In the genomic region with DNA sequence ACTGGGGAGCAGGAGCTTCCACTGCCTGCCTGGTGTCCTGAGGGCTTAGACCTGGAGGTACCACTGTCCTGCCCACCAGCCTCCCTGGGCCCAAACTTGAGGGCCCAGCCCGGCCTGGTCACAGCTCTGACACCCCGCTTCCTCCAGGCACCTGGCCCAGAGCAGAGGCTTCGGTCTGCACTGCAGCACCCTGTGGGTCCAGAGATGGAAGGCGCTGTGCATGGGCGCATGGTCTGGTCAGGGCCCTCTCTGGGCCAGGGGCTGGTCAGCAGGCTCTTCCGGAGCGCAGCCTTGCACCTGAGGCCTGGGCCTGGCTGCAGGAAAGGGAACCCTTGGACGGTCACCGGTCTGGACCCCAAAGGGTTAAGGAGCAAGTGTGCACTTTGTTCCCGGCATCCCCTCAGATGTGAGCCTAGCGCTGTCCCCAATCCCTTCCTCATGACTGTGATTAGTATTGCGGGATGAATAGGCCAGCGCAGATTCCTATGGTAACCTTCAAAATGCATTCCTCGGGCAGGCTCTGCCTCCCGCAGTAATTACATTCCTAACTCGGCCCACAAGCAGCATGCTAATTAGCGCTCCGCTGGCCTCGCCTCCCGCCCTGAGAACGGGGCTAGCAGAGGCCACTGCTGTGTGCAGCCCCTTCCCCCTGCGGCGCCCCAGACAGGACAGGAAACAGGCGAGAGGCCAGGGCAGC, we compare ENCODE assay signal across 15 cellular contexts. TPM values are rescaled to one million over a fixed set of nuclear protein-coding genes. Genes with fewer than 3 reads are reported as not detected.
DNase-seq lines count a peak whose midpoint lies in the region; ATAC-seq, FAIRE-seq and TF ChIP-seq lines count a peak whose summit lies in the region.
"Had no signal": no experiment of that assay in that cellular context is flagged by ENCODE, and none has a peak within 500 bp of the region (broad histone marks: within the 10 kb centered on the region; RNA-seq: fewer than 3 reads in every experiment).

No MANE protein-coding gene starts in this region.

- H3K23ac ChIP-seq in mesenchymal stem cell (ENCODE audit: low read length in 2 of 2) = no peak overlapping the region

- no peaks in the 10 kb centered on the region for H4K20me1 ChIP-seq in HepG2 (ENCODE audit: insufficient read depth, low read length)

- H4K8ac ChIP-seq in mesenchymal stem cell (ENCODE audit: low read length) = no peak overlapping the region

- TF ChIP-seq RAD21 in HepG2 (CRISPR knock-in tag; IDR thresholded peaks at IDR 0.05) = no peak

- H3K9ac ChIP-seq in HepG2 (ENCODE audit: insufficient read depth, low read depth, low read length) (no peak overlapping the region), mesenchymal stem cell (ENCODE audit: low read length) (no peak overlapping the region)

- H2BK12ac ChIP-seq in mesenchymal stem cell (ENCODE audit: low read length in 2 of 2) = no peak overlapping the region

- POLR2A ChIA-PET in HepG2 (lab: Yijun Ruan, JAX) = no interaction called here

- no peak for FAIRE-seq in HepG2 (lab: Jason Lieb, UNC)

- no peak overlapping the region for H3K18ac ChIP-seq in mesenchymal stem cell (ENCODE audit: low read depth in 1 of 2, low read length in 2 of 2)

- no peak for TF ChIP-seq CTCF in HepG2 (CRISPR knock-in tag; IDR thresholded peaks at IDR 0.05)
- no peak for TF ChIP-seq CTCF in right lobe of liver (IDR thresholded peaks at IDR 0.05)
- no peak for TF ChIP-seq CTCF in dorsolateral prefrontal cortex (IDR thresholded peaks at IDR 0.05 in 54 of 56, conservative IDR thresholded peaks at IDR 0.05 in 2 of 56; ENCODE audit: low read depth in 1 of 56, partially characterized antibody in 56 of 56)
- TF ChIP-seq CTCF in upper lobe of right lung (IDR thresholded peaks at IDR 0.05) = no peak
- TF ChIP-seq CTCF in foreskin keratinocyte (conservative IDR thresholded peaks at IDR 0.05) = no peak

- H3K4me2 ChIP-seq in HepG2 (ENCODE audit: low read depth, low read length) (peak overlapping the region; percentile 44), mesenchymal stem cell (ENCODE audit: low read length, poor library complexity, severe bottlenecking) (no peak overlapping the region)

- H3K79me2 ChIP-seq in HepG2 (ENCODE audit: insufficient read depth, low read length) = no peaks in the 10 kb centered on the region

- TF ChIP-seq EP300 in HepG2 (IDR thresholded peaks at IDR 0.05; ENCODE audit: low read depth in 2 of 2, low read length in 2 of 2) = no peak
- TF ChIP-seq EP300 in HepG2 (CRISPR knock-in tag; IDR thresholded peaks at IDR 0.05; ENCODE audit: borderline replicate concordance) = no peak

- no TSS peak for BruUV-seq in HepG2 (replicated peaks; lab: Mats Ljungman, UMichigan)

- H2BK120ac ChIP-seq in mesenchymal stem cell (ENCODE audit: low read depth, low read length) = no peak overlapping the region

- DNase-seq in HepG2 (ENCODE audit: low spot score) (peak; percentile 38), right lobe of liver (no peak), dorsolateral prefrontal cortex (peak in 5 of 10 donors; percentile 34 to 66 (median 50)), medulla oblongata (ENCODE audit: extremely low spot score) (peak; percentile 37), upper lobe of right lung (no peak), foreskin keratinocyte (no peak), mesenchymal stem cell (no peak), DMS53 treated with DMSO at 0.1 percent for 48 hours (lab: John Stamatoyannopoulos, UW; ENCODE audit: unreplicated experiment) (no peak)
- DNase-seq: activated CD8-positive, alpha-beta memory T cell treated with anti-CD3 and anti-CD28 coated beads for 24 hours; Calu3; effector CD8-positive, alpha-beta T cell; gastrocnemius medialis; KBM-7; left ventricle myocardium superior; NCI-H524 treated with DMSO at 0.1 percent for 48 hours had no signal

- H2BK5ac ChIP-seq in mesenchymal stem cell (ENCODE audit: low read depth, low read length, poor library complexity, severe bottlenecking) = no peak overlapping the region

- H3K27ac ChIP-seq in HepG2 (ENCODE audit: extremely low read length, insufficient read depth, low read length) = no peak overlapping the region
- H3K27ac ChIP-seq in right lobe of liver = no peak overlapping the region
- peak overlapping the region in 41 of 59 donors; percentile 6 to 82 (median 60) for H3K27ac ChIP-seq in dorsolateral prefrontal cortex
- no peak overlapping the region for H3K27ac ChIP-seq in upper lobe of right lung
- no peak overlapping the region for H3K27ac ChIP-seq in foreskin keratinocyte
- no peak overlapping the region for H3K27ac ChIP-seq in mesenchymal stem cell (ENCODE audit: low read length, poor library complexity, severe bottlenecking)
- H3K27ac ChIP-seq: gastrocnemius medialis had no signal

- CTCF ChIA-PET in HepG2 (lab: Yijun Ruan, JAX; ENCODE audit: low intra/inter-chr PET ratio, low total read pairs) = no interaction called here

- H3K4ac ChIP-seq in mesenchymal stem cell (ENCODE audit: low read depth in 1 of 2, low read length in 2 of 2) = no peak overlapping the region

- no peak overlapping the region for H2BK15ac ChIP-seq in mesenchymal stem cell (ENCODE audit: low read depth, poor library complexity, severe bottlenecking)

- in situ Hi-C loops in HepG2 (cut with HindIII; ENCODE audit: extremely low pct_ligation_motif_present, low pct_unique_long_range_greater_than_20kb) = no loop called here

- H3K27me3 ChIP-seq in HepG2 (ENCODE audit: control insufficient read depth in 1 of 2, insufficient read depth in 2 of 2, low read length in 2 of 2) (peaks cover 6 to 8% of the 10 kb centered on the region in 2 experiments; a peak in 3 of 5 replicates), right lobe of liver (no peaks in the 10 kb centered on the region), dorsolateral prefrontal cortex (peaks cover 0 to 17% (median 0%) of the 10 kb centered on the region in 45 donors), upper lobe of right lung (no peaks in the 10 kb centered on the region), foreskin keratinocyte (no peaks in the 10 kb centered on the region), mesenchymal stem cell (ENCODE audit: control insufficient read depth in 1 of 2, insufficient read depth in 1 of 2, low read length in 2 of 2) (peaks cover 0 to 39% of the 10 kb centered on the region in 2 experiments)

- no peaks in the 10 kb centered on the region for H3K36me3 ChIP-seq in HepG2 (replicated peaks in 1 of 2; ENCODE audit: control insufficient read depth in 1 of 2, insufficient read depth in 2 of 2, low read length in 2 of 2)
- H3K36me3 ChIP-seq in right lobe of liver = no peaks in the 10 kb centered on the region
- H3K36me3 ChIP-seq in upper lobe of right lung = no peaks in the 10 kb centered on the region
- H3K36me3 ChIP-seq in mesenchymal stem cell (ENCODE audit: control insufficient read depth in 1 of 2, insufficient read depth in 2 of 2, low read depth in 1 of 2, low read length in 2 of 2) = no peaks in the 10 kb centered on the region
- H3K36me3 ChIP-seq: gastrocnemius medialis had no signal

- ATAC-seq in HepG2 (peak; percentile 83), right lobe of liver (no peak), upper lobe of right lung (peak; percentile 45), foreskin keratinocyte (no peak)
- ATAC-seq: gastrocnemius medialis, left ventricle myocardium superior had no signal

- H3K14ac ChIP-seq in mesenchymal stem cell (ENCODE audit: low read length in 2 of 2) = no peak overlapping the region

- H2AK5ac ChIP-seq in mesenchymal stem cell (ENCODE audit: low read length, severe bottlenecking) = no peak overlapping the region

- H2AFZ ChIP-seq in HepG2 (ENCODE audit: low read length) (no peak overlapping the region), mesenchymal stem cell (ENCODE audit: low read depth, low read length) (no peak overlapping the region)

- H4K91ac ChIP-seq in mesenchymal stem cell (ENCODE audit: low read length) = no peak overlapping the region

- H3K79me1 ChIP-seq in mesenchymal stem cell (replicated peaks; ENCODE audit: low read length, poor library complexity, severe bottlenecking) = no peaks in the 10 kb centered on the region

- H3K9me3 ChIP-seq in HepG2 (ENCODE audit: low read length) (no peaks in the 10 kb centered on the region), right lobe of liver (no peaks in the 10 kb centered on the region), upper lobe of right lung (no peaks in the 10 kb centered on the region), mesenchymal stem cell (ENCODE audit: control insufficient read depth, low read length) (peaks cover 11% of the 10 kb centered on the region)
- H3K9me3 ChIP-seq: gastrocnemius medialis had no signal

- TF ChIP-seq POLR2A in HepG2 (IDR thresholded peaks at IDR 0.05; ENCODE audit: insufficient read depth in 1 of 2, low read depth in 2 of 2, low read length in 2 of 2) (no peak), right lobe of liver (IDR thresholded peaks at IDR 0.05) (no peak)

- 2% methylated on average over 7 of the region's 24 CpGs for WGBS in HepG2 (ENCODE audit: low lambda C conversion rate)
- WGBS in right lobe of liver (ENCODE audit: insufficient coverage, low coverage, low lambda C conversion rate, missing lambda C conversion rate) = no CpG with 5 or more reads among the region's 24 CpGs
- WGBS in mesenchymal stem cell = 32% methylated on average over 24 of the region's 24 CpGs

- intact Hi-C loops in HepG2 (cut with micrococcal nuclease; ENCODE audit: unreplicated experiment) (no loop called here), right lobe of liver (cut with DNase I) (no loop called here), dorsolateral prefrontal cortex (cut with DNase I) (no loop called here), upper lobe of right lung (cut with DNase I) (no loop called here)

- H3K4me3 ChIP-seq in HepG2 (replicated peaks in 1 of 3; ENCODE audit: insufficient read depth in 1 of 3, low read depth in 2 of 3, low read length in 3 of 3) (peak overlapping the region in 1 of 3 experiments; percentile 25; a peak in 1 of 6 replicates), right lobe of liver (no peak overlapping the region), dorsolateral prefrontal cortex (no peak overlapping the region), upper lobe of right lung (no peak overlapping the region), mesenchymal stem cell (ENCODE audit: insufficient read depth in 1 of 2, low read depth in 1 of 2, low read length in 2 of 2) (no peak overlapping the region)
- H3K4me3 ChIP-seq: gastrocnemius medialis had no signal

- H3K4me1 ChIP-seq in HepG2 (ENCODE audit: insufficient read depth, low read length) = peaks cover 11% of the 10 kb centered on the region; the same call in 1 of the 2 replicates
- no peaks in the 10 kb centered on the region for H3K4me1 ChIP-seq in right lobe of liver
- H3K4me1 ChIP-seq in upper lobe of right lung = peaks cover 5% of the 10 kb centered on the region
- H3K4me1 ChIP-seq in foreskin keratinocyte = no peaks in the 10 kb centered on the region
- H3K4me1 ChIP-seq in mesenchymal stem cell (ENCODE audit: control insufficient read depth, insufficient read depth, low read depth, low read length) = no peaks in the 10 kb centered on the region
- H3K4me1 ChIP-seq: gastrocnemius medialis had no signal

RNA-seq across cellular contexts. Expression of a gene that starts 36.3 kb away (rescaled TPM):
- total RNA-seq in HepG2 (2016; rRNA removed; fragmentation: Illumina TruSeq; extraction: Trizol) (0.13 and 0.15 TPM in 2 replicates), right lobe of liver (under 1 TPM; 0.06 to 0.75 (median 0.28) TPM), dorsolateral prefrontal cortex (10 to 100 TPM in 119 of 120 experiments, 1 to 10 TPM in 1; 9.8 to 52.0 (median 18.9) TPM), upper lobe of right lung (21.0 TPM), foreskin keratinocyte (0.04 TPM in 1 of 2 replicates, not detected in the other)
- under 0.01 and 0.35 TPM in 2 replicates for total RNA-seq in HepG2 (2016; cell fraction: cytosol; rRNA removed; fragmentation: Illumina TruSeq; extraction: Trizol; ENCODE audit: low read depth)
- 0.21 and 0.24 TPM in 2 replicates for total RNA-seq in HepG2 (2016; cell fraction: insoluble cytoplasmic fraction; rRNA removed; fragmentation: Illumina TruSeq; extraction: Trizol)
- total RNA-seq in HepG2 (2016; cell fraction: membrane; rRNA removed; fragmentation: Illumina TruSeq; extraction: Trizol) = 0.19 and 0.24 TPM in 2 replicates
- total RNA-seq in HepG2 (2016; cell fraction: nucleus; rRNA removed; fragmentation: Illumina TruSeq; extraction: Trizol) = 0.12 and 1.1 TPM in 2 replicates
- polyA plus RNA-seq in HepG2 (2011; rRNA removed) (0.81 and 1.5 TPM in 2 replicates), foreskin keratinocyte (0.06 and 0.09 TPM in 2 replicates)
- polyA plus RNA-seq in HepG2 (2011; cell fraction: cytosol; rRNA removed) = 0.96 and 1.0 TPM in 2 replicates
- 5.9 and 6.8 TPM in 2 replicates for polyA plus RNA-seq in HepG2 (2011; cell fraction: nucleus; rRNA removed)
- polyA plus RNA-seq in HepG2 (2012) = 1.7 and 1.8 TPM in 2 replicates
- not detected in 2 replicates for polyA plus RNA-seq in HepG2 (2016; cell fraction: cytosol; fragmentation: Illumina TruSeq; extraction: Trizol; ENCODE audit: low read depth)
- polyA plus RNA-seq in HepG2 (2016; cell fraction: insoluble cytoplasmic fraction; fragmentation: Illumina TruSeq; extraction: Trizol; ENCODE audit: low read depth) = 0.15 and 0.46 TPM in 2 replicates
- polyA plus RNA-seq in HepG2 (2016; cell fraction: membrane; fragmentation: Illumina TruSeq; extraction: Trizol; ENCODE audit: low read depth) = 0.13 TPM in 1 of 2 replicates, not detected in the other
- 0.34 and 0.47 TPM in 2 replicates for polyA plus RNA-seq in HepG2 (2016; cell fraction: nucleus; fragmentation: Illumina TruSeq; extraction: Trizol; ENCODE audit: insufficient read depth, low read depth)
- 0.40 TPM in 1 of 2 replicates, not detected in the other for polyA minus RNA-seq in HepG2 (2011; rRNA and poly(A)+ RNA removed; ENCODE audit: low replicate concordance)
- polyA minus RNA-seq in HepG2 (2011; cell fraction: cytosol; rRNA and poly(A)+ RNA removed) = 0.79 and 1.1 TPM in 2 replicates
- polyA minus RNA-seq in HepG2 (2011; cell fraction: nucleus; rRNA and poly(A)+ RNA removed) = 2.1 and 2.4 TPM in 2 replicates
- 0.06 TPM for polyA plus RNA-seq in mesenchymal stem cell (2013, experiment 1 of 2)
- polyA plus RNA-seq in mesenchymal stem cell (2013, experiment 2 of 2) = 0.11 TPM

Comparison
In these comparisons a context has a peak if more than half of its experiments do, and no peak if none do; other contexts are left out.
1. ATAC-seq: peak in HepG2 (single experiment) and upper lobe of right lung (single experiment); none in right lobe of liver (0 of 4) and foreskin keratinocyte (single experiment).
2. DNase-seq: peak in HepG2 (single experiment) and medulla oblongata (single experiment); none in right lobe of liver (0 of 3), upper lobe of right lung (single experiment), foreskin keratinocyte (0 of 2), mesenchymal stem cell (single experiment) and DMS53 treated with DMSO at 0.1 percent for 48 hours (single experiment).
3. H3K27ac ChIP-seq: peak in dorsolateral prefrontal cortex (41 of 59); none in HepG2 (single experiment), right lobe of liver (0 of 3), upper lobe of right lung (single experiment), foreskin keratinocyte (single experiment) and mesenchymal stem cell (single experiment).
4. RNA of a gene that starts 36.3 kb away (total RNA-seq): 21.0 TPM in upper lobe of right lung (single experiment) and 9.8 to 52.0 TPM in dorsolateral prefrontal cortex; 0.06 to 0.75 TPM in right lobe of liver, under 0.01 to 1.1 TPM in HepG2 and 0.04 TPM in foreskin keratinocyte; every median in the first group is over 4 times any median in the second.